In the genomic region with DNA sequence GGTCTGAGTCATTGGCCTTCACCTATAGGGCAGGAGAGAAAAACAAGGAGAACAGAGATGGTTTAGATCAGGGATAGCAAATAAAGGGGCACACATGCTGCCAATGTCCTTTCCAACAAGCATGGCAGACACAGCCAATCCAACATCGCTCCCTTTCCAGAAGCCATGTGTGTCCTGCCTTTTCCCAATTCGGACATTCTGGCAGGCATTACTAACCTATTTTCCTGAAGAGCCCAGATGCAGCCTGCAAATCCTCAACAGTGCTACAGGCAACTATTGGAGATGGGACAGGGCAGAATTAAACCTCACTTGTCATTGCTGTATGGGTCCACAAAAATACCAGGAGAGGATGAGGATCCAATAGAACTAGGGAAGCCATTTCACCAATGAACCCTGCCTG, we compare ENCODE assay signal across 1 cellular context.
TF ChIP-seq lines count a peak whose summit lies in the region.

No MANE protein-coding gene starts in this region.

TF ChIP-seq in HCT116, 20 proteins besides CTCF, POLR2A, EP300 and RAD21 (continued from another document):
- TF ChIP-seq SRF (IDR thresholded peaks at IDR 0.05; ENCODE audit: low read depth) (no peak), ZFX (IDR thresholded peaks at IDR 0.05) (no peak), EZH2 (IDR thresholded peaks at IDR 0.05) (no peak), CBX3 (IDR thresholded peaks at IDR 0.05; ENCODE audit: low read depth) (no peak), YY1 (IDR thresholded peaks at IDR 0.05; ENCODE audit: extremely low read depth, insufficient replicate concordance, low read depth, low read length) (no peak), EZH2phosphoT487 (IDR thresholded peaks at IDR 0.05; ENCODE audit: borderline replicate concordance) (no peak), EGR1 (IDR thresholded peaks at IDR 0.05; ENCODE audit: low read depth) (no peak), CEBPB (IDR thresholded peaks at IDR 0.05; ENCODE audit: low read depth) (no peak), POLR2AphosphoS5 (IDR thresholded peaks at IDR 0.05; ENCODE audit: low read depth, low read length) (no peak), FOSL1 (IDR thresholded peaks at IDR 0.05; ENCODE audit: low read depth) (no peak), SIN3A (IDR thresholded peaks at IDR 0.05; ENCODE audit: low read depth) (no peak)
- TF ChIP-seq, protein P1, sequence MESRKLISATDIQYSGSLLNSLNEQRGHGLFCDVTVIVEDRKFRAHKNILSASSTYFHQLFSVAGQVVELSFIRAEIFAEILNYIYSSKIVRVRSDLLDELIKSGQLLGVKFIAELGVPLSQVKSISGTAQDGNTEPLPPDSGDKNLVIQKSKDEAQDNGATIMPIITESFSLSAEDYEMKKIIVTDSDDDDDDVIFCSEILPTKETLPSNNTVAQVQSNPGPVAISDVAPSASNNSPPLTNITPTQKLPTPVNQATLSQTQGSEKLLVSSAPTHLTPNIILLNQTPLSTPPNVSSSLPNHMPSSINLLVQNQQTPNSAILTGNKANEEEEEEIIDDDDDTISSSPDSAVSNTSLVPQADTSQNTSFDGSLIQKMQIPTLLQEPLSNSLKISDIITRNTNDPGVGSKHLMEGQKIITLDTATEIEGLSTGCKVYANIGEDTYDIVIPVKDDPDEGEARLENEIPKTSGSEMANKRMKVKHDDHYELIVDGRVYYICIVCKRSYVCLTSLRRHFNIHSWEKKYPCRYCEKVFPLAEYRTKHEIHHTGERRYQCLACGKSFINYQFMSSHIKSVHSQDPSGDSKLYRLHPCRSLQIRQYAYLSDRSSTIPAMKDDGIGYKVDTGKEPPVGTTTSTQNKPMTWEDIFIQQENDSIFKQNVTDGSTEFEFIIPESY (IDR thresholded peaks at IDR 0.05; ENCODE audit: extremely low read depth, insufficient replicate concordance, low read length), result no peak
- TF ChIP-seq, protein P2, sequence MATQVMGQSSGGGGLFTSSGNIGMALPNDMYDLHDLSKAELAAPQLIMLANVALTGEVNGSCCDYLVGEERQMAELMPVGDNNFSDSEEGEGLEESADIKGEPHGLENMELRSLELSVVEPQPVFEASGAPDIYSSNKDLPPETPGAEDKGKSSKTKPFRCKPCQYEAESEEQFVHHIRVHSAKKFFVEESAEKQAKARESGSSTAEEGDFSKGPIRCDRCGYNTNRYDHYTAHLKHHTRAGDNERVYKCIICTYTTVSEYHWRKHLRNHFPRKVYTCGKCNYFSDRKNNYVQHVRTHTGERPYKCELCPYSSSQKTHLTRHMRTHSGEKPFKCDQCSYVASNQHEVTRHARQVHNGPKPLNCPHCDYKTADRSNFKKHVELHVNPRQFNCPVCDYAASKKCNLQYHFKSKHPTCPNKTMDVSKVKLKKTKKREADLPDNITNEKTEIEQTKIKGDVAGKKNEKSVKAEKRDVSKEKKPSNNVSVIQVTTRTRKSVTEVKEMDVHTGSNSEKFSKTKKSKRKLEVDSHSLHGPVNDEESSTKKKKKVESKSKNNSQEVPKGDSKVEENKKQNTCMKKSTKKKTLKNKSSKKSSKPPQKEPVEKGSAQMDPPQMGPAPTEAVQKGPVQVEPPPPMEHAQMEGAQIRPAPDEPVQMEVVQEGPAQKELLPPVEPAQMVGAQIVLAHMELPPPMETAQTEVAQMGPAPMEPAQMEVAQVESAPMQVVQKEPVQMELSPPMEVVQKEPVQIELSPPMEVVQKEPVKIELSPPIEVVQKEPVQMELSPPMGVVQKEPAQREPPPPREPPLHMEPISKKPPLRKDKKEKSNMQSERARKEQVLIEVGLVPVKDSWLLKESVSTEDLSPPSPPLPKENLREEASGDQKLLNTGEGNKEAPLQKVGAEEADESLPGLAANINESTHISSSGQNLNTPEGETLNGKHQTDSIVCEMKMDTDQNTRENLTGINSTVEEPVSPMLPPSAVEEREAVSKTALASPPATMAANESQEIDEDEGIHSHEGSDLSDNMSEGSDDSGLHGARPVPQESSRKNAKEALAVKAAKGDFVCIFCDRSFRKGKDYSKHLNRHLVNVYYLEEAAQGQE (IDR thresholded peaks at IDR 0.05; ENCODE audit: low read depth), result no peak
